10 cellular contexts compared by ENCODE assay signal in genomic region chr16:57194512-57194911, GRCh38. TPM values are rescaled to one million over a fixed set of nuclear protein-coding genes. Genes with fewer than 3 reads are reported as not detected.
DNase-seq lines count a peak whose midpoint lies in the region; ATAC-seq, FAIRE-seq and TF ChIP-seq lines count a peak whose summit lies in the region.
"Had no signal": no experiment of that assay in that cellular context is flagged by ENCODE, and none has a peak within 500 bp of the region (broad histone marks: within the 10 kb centered on the region; RNA-seq: fewer than 3 reads in every experiment).

No MANE protein-coding gene starts in this region.

- H3K4me2 ChIP-seq in skeletal muscle satellite cell (ENCODE audit: low read length) = peak overlapping the region; percentile 81

- H3K36me3 ChIP-seq in RWPE2 (ENCODE audit: low read depth) = peaks cover 16% of the 10 kb centered on the region
- no peaks in the 10 kb centered on the region for H3K36me3 ChIP-seq in skeletal muscle satellite cell (ENCODE audit: insufficient read depth, low read length)

- H3K4me3 ChIP-seq in RWPE2 (ENCODE audit: severe bottlenecking) = no peak overlapping the region
- no peak overlapping the region for H3K4me3 ChIP-seq in fibroblast of the aortic adventitia (ENCODE audit: low read depth, low read length)
- H3K4me3 ChIP-seq in skeletal muscle satellite cell (ENCODE audit: low read length) = peak overlapping the region; percentile 49
- H3K4me3 ChIP-seq: esophagus squamous epithelium had no signal

- no peak for FAIRE-seq in GM19239 (lab: Jason Lieb, UNC)

- DNase-seq in NCI-H1092 treated with DMSO at 0.1 percent for 48 hours (lab: John Stamatoyannopoulos, UW) (peak; percentile 14), NCI-H1092 (lab: John Stamatoyannopoulos, UW) (no peak), RWPE2 (ENCODE audit: low spot score) (no peak), fibroblast of the aortic adventitia (ENCODE audit: low read depth) (peak; percentile 92), GM19239 (ENCODE audit: insufficient read length, low spot score) (no peak), T1000 (lab: John Stamatoyannopoulos, UW) (no peak)
- DNase-seq: AML-193, esophagus squamous epithelium had no signal

- TF ChIP-seq CTCF in RWPE2 (IDR thresholded peaks at IDR 0.05; ENCODE audit: poor library complexity, severe bottlenecking) = no peak
- no peak for TF ChIP-seq CTCF in fibroblast of the aortic adventitia (IDR thresholded peaks at IDR 0.05; ENCODE audit: insufficient read depth, low read length)

- H3K27ac ChIP-seq in RWPE2 (ENCODE audit: poor library complexity, severe bottlenecking) = peak overlapping the region; percentile 98

- H3K27me3 ChIP-seq in RWPE2 (ENCODE audit: insufficient read depth, poor library complexity, severe bottlenecking) = no peaks in the 10 kb centered on the region
- H3K27me3 ChIP-seq in skeletal muscle satellite cell (ENCODE audit: control insufficient read depth, insufficient read depth, low read length) = no peaks in the 10 kb centered on the region
- H3K27me3 ChIP-seq: esophagus squamous epithelium had no signal

- H3K9me3 ChIP-seq in RWPE2 (ENCODE audit: severe bottlenecking) (no peaks in the 10 kb centered on the region), skeletal muscle satellite cell (replicated peaks; ENCODE audit: low read length) (no peaks in the 10 kb centered on the region)
- H3K9me3 ChIP-seq: esophagus squamous epithelium had no signal

- H3K4me1 ChIP-seq in RWPE2 (ENCODE audit: insufficient read depth, poor library complexity, severe bottlenecking) (peaks cover 69% of the 10 kb centered on the region), skeletal muscle satellite cell (ENCODE audit: control insufficient read depth, insufficient read depth, low read length) (peaks cover 70% of the 10 kb centered on the region)

- ATAC-seq in RWPE2 (ENCODE audit: low read depth) = peak; percentile 95
- no peak for ATAC-seq in GM19395 (IDR thresholded peaks at IDR 0.05; ENCODE audit: unreplicated experiment)

- peak overlapping the region; percentile 83 for H3K9ac ChIP-seq in skeletal muscle satellite cell (ENCODE audit: low read depth, low read length)

RNA-seq across cellular contexts. Expression of gene RSPRY1, which starts 8.4 kb away (rescaled TPM):
- 27.5 and 49.8 TPM in 2 replicates for total RNA-seq in fibroblast of the aortic adventitia (ENCODE audit: low replicate concordance)
- 47.9 and 55.0 TPM in 2 replicates for total RNA-seq in skeletal muscle satellite cell (2012; rRNA removed)

RNA-seq across cellular contexts. Expression of gene PSME3IP1, which starts 8.7 kb away (rescaled TPM):
- total RNA-seq in fibroblast of the aortic adventitia (ENCODE audit: low replicate concordance) = 61.7 and 71.5 TPM in 2 replicates
- 65.5 and 92.5 TPM in 2 replicates for total RNA-seq in skeletal muscle satellite cell (2012; rRNA removed)

RNA-seq across cellular contexts. Expression of gene ARL2BP, which starts 50.5 kb away (rescaled TPM):
- 65.3 and 127 TPM in 2 replicates for total RNA-seq in fibroblast of the aortic adventitia (ENCODE audit: low replicate concordance)
- total RNA-seq in skeletal muscle satellite cell (2012; rRNA removed) = 85.7 and 104 TPM in 2 replicates

Comparison
In these comparisons a context has a peak if more than half of its experiments do, and no peak if none do; other contexts are left out.
1. DNase-seq: peak in NCI-H1092 treated with DMSO at 0.1 percent for 48 hours (single experiment) and fibroblast of the aortic adventitia (single experiment); none in NCI-H1092 (single experiment), RWPE2 (single experiment), GM19239 (single experiment) and T1000 (single experiment).